In the genomic region with DNA sequence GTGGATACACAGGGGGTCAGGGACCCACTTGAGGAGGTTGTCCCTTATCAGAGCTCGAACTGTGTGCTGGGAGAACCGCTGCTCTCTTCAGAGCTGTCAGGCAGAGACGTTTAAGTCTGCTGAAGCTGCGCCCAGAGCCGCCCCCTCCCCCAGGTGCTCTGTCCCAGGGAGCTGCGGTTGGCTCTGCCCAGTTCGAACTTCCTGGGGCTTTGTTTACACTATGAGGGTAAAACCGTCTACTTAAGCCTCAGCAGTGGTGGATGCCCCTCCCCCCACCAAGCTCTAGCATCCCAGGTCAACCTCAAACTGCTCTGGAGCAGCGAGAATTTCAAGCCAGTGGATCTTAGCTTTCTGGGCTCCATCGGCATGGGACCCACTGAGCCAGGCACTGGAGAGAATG, we compare ENCODE assay signal across 1 cellular context.
TF ChIP-seq lines count a peak whose summit lies in the region.

No MANE protein-coding gene starts in this region.

TF ChIP-seq in GM23338, 12 proteins besides CTCF, POLR2A, EP300 and RAD21 (continued from another document):
- TF ChIP-seq, protein P1, sequence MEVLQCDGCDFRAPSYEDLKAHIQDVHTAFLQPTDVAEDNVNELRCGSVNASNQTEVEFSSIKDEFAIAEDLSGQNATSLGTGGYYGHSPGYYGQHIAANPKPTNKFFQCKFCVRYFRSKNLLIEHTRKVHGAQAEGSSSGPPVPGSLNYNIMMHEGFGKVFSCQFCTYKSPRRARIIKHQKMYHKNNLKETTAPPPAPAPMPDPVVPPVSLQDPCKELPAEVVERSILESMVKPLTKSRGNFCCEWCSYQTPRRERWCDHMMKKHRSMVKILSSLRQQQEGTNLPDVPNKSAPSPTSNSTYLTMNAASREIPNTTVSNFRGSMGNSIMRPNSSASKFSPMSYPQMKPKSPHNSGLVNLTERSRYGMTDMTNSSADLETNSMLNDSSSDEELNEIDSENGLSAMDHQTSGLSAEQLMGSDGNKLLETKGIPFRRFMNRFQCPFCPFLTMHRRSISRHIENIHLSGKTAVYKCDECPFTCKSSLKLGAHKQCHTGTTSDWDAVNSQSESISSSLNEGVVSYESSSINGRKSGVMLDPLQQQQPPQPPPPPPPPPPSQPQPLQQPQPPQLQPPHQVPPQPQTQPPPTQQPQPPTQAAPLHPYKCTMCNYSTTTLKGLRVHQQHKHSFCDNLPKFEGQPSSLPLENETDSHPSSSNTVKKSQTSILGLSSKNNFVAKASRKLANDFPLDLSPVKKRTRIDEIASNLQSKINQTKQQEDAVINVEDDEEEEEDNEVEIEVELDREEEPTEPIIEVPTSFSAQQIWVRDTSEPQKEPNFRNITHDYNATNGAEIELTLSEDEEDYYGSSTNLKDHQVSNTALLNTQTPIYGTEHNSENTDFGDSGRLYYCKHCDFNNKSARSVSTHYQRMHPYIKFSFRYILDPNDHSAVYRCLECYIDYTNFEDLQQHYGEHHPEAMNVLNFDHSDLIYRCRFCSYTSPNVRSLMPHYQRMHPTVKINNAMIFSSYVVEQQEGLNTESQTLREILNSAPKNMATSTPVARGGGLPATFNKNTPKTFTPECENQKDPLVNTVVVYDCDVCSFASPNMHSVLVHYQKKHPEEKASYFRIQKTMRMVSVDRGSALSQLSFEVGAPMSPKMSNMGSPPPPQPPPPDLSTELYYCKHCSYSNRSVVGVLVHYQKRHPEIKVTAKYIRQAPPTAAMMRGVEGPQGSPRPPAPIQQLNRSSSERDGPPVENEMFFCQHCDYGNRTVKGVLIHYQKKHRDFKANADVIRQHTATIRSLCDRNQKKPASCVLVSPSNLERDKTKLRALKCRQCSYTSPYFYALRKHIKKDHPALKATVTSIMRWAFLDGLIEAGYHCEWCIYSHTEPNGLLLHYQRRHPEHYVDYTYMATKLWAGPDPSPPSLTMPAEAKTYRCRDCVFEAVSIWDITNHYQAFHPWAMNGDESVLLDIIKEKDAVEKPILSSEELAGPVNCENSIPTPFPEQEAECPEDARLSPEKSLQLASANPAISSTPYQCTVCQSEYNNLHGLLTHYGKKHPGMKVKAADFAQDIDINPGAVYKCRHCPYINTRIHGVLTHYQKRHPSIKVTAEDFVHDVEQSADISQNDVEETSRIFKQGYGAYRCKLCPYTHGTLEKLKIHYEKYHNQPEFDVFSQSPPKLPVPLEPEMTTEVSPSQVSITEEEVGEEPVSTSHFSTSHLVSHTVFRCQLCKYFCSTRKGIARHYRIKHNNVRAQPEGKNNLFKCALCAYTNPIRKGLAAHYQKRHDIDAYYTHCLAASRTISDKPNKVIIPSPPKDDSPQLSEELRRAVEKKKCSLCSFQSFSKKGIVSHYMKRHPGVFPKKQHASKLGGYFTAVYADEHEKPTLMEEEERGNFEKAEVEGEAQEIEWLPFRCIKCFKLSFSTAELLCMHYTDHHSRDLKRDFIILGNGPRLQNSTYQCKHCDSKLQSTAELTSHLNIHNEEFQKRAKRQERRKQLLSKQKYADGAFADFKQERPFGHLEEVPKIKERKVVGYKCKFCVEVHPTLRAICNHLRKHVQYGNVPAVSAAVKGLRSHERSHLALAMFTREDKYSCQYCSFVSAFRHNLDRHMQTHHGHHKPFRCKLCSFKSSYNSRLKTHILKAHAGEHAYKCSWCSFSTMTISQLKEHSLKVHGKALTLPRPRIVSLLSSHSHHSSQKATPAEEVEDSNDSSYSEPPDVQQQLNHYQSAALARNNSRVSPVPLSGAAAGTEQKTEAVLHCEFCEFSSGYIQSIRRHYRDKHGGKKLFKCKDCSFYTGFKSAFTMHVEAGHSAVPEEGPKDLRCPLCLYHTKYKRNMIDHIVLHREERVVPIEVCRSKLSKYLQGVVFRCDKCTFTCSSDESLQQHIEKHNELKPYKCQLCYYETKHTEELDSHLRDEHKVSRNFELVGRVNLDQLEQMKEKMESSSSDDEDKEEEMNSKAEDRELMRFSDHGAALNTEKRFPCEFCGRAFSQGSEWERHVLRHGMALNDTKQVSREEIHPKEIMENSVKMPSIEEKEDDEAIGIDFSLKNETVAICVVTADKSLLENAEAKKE (CRISPR knock-in tag; IDR thresholded peaks at IDR 0.05) = no peak
- TF ChIP-seq, protein P2, sequence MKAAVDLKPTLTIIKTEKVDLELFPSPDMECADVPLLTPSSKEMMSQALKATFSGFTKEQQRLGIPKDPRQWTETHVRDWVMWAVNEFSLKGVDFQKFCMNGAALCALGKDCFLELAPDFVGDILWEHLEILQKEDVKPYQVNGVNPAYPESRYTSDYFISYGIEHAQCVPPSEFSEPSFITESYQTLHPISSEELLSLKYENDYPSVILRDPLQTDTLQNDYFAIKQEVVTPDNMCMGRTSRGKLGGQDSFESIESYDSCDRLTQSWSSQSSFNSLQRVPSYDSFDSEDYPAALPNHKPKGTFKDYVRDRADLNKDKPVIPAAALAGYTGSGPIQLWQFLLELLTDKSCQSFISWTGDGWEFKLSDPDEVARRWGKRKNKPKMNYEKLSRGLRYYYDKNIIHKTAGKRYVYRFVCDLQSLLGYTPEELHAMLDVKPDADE (IDR thresholded peaks at IDR 0.05) = no peak
- TF ChIP-seq ZNF114 (CRISPR knock-in tag; IDR thresholded peaks at IDR 0.05) (no peak), JUNB (IDR thresholded peaks at IDR 0.05; ENCODE audit: unreplicated experiment) (no peak), EZH2phosphoT487 (IDR thresholded peaks at IDR 0.05; ENCODE audit: unreplicated experiment) (no peak), ZNF331 (CRISPR knock-in tag; IDR thresholded peaks at IDR 0.05; ENCODE audit: low read depth) (no peak), NANOG (IDR thresholded peaks at IDR 0.05; ENCODE audit: borderline replicate concordance) (no peak), STAT1 (IDR thresholded peaks at IDR 0.05; ENCODE audit: unreplicated experiment) (no peak), EZH2 (IDR thresholded peaks at IDR 0.05; ENCODE audit: low read depth, unreplicated experiment) (no peak), CREB1 (CRISPR knock-in tag; IDR thresholded peaks at IDR 0.05; ENCODE audit: low read depth) (no peak)
- TF ChIP-seq, protein P3, sequence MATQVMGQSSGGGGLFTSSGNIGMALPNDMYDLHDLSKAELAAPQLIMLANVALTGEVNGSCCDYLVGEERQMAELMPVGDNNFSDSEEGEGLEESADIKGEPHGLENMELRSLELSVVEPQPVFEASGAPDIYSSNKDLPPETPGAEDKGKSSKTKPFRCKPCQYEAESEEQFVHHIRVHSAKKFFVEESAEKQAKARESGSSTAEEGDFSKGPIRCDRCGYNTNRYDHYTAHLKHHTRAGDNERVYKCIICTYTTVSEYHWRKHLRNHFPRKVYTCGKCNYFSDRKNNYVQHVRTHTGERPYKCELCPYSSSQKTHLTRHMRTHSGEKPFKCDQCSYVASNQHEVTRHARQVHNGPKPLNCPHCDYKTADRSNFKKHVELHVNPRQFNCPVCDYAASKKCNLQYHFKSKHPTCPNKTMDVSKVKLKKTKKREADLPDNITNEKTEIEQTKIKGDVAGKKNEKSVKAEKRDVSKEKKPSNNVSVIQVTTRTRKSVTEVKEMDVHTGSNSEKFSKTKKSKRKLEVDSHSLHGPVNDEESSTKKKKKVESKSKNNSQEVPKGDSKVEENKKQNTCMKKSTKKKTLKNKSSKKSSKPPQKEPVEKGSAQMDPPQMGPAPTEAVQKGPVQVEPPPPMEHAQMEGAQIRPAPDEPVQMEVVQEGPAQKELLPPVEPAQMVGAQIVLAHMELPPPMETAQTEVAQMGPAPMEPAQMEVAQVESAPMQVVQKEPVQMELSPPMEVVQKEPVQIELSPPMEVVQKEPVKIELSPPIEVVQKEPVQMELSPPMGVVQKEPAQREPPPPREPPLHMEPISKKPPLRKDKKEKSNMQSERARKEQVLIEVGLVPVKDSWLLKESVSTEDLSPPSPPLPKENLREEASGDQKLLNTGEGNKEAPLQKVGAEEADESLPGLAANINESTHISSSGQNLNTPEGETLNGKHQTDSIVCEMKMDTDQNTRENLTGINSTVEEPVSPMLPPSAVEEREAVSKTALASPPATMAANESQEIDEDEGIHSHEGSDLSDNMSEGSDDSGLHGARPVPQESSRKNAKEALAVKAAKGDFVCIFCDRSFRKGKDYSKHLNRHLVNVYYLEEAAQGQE (IDR thresholded peaks at IDR 0.05; ENCODE audit: unreplicated experiment) = no peak
